ENCODE assay signal across 17 cellular contexts in genomic region chr13:45105895-45106294, GRCh38. TPM values are rescaled to one million over a fixed set of nuclear protein-coding genes. Genes with fewer than 3 reads are reported as not detected.
DNase-seq lines count a peak whose midpoint lies in the region; ATAC-seq and TF ChIP-seq lines count a peak whose summit lies in the region.
"Had no signal": no experiment of that assay in that cellular context is flagged by ENCODE, and none has a peak within 500 bp of the region (broad histone marks: within the 10 kb centered on the region; RNA-seq: fewer than 3 reads in every experiment).

No MANE protein-coding gene starts in this region.

- intact Hi-C loops in PC-9 (cut with micrococcal nuclease; ENCODE audit: unreplicated experiment): no loop called here

- H2AFZ ChIP-seq in PC-9 (no peak overlapping the region), trophoblast cell (ENCODE audit: insufficient read depth, low read length, poor library complexity) (no peak overlapping the region)

- DNase-seq in ELR (ENCODE audit: low read depth) (peak; percentile 7), PC-9 (peak in 1 of 2 experiments; percentile 76), fibroblast of gingiva (ENCODE audit: low read depth) (peak; percentile 69), trophoblast cell (peak; percentile 46 to 90), LoVo (ENCODE audit: low spot score) (no peak), OCI-M1 (lab: John Stamatoyannopoulos, UW) (no peak), putamen (ENCODE audit: low spot score) (no peak)
- DNase-seq: DMS79; H7; NCI-H1105; NCI-H2081 treated with DMSO at 0.1 percent for 48 hours; NCI-H446 treated with DMSO at 0.1 percent for 48 hours; NCI-H748 treated with DMSO at 0.1 percent for 48 hours; NK-92 treated with Interleukin-12 subunit alpha and Interleukin-12 subunit beta, amount 100 ng/mL, for 24 hours; SIG-M5 had no signal

- no peak overlapping the region for H4K8ac ChIP-seq in trophoblast cell (ENCODE audit: low read depth, low read length)

- no peak overlapping the region for H3K18ac ChIP-seq in trophoblast cell (ENCODE audit: low read length)

- H4K20me1 ChIP-seq in PC-9 (ENCODE audit: insufficient read depth): no peaks in the 10 kb centered on the region

- H3K79me2 ChIP-seq in PC-9 (ENCODE audit: low read depth) (no peaks in the 10 kb centered on the region), trophoblast cell (ENCODE audit: control insufficient read depth, insufficient read depth, low read length, poor library complexity) (no peaks in the 10 kb centered on the region)

- H2AK5ac ChIP-seq in trophoblast cell (ENCODE audit: low read length): no peak overlapping the region

- H2BK12ac ChIP-seq in trophoblast cell (ENCODE audit: low read length): no peak overlapping the region

- H3K9me3 ChIP-seq in PC-9 (ENCODE audit: insufficient read depth, low read depth) (no peaks in the 10 kb centered on the region), trophoblast cell (ENCODE audit: insufficient read depth, low read depth, low read length) (no peaks in the 10 kb centered on the region)

- H3K4ac ChIP-seq in trophoblast cell (ENCODE audit: low read depth, low read length): no peak overlapping the region

- no peak overlapping the region for H3K27ac ChIP-seq in PC-9
- no peak overlapping the region for H3K27ac ChIP-seq in trophoblast cell (ENCODE audit: low read depth, low read length)

- H3K4me3 ChIP-seq in PC-9 (no peak overlapping the region), trophoblast cell (ENCODE audit: low read depth, low read length) (no peak overlapping the region)

- peak overlapping the region; percentile 30; the same call in 1 of the 2 replicates for H3K4me2 ChIP-seq in PC-9
- no peak overlapping the region for H3K4me2 ChIP-seq in trophoblast cell (ENCODE audit: low read length)

- peaks cover 18% of the 10 kb centered on the region for H3K4me1 ChIP-seq in PC-9 (replicated peaks; ENCODE audit: insufficient read depth)
- H3K4me1 ChIP-seq in trophoblast cell (ENCODE audit: control insufficient read depth in 1 of 2, insufficient read depth in 2 of 2, low read length in 2 of 2): peaks cover 0 to 3% of the 10 kb centered on the region in 2 experiments

- POLR2A ChIA-PET in PC-9 (lab: Charles Lee; ENCODE audit: unreplicated experiment): interaction anchor here (0.6 kb wide), 2 partner anchors 14 to 16 kb away, joined by 5 to 16 read pairs; no protein-coding TSS in a partner anchor

- H3K9ac ChIP-seq in trophoblast cell (ENCODE audit: low read length): no peak overlapping the region

- WGBS in trophoblast cell (ENCODE audit: extremely low coverage, insufficient coverage, insufficient read length): no CpG with 5 or more reads among the region's 5 CpGs

- no peak overlapping the region for H2BK5ac ChIP-seq in trophoblast cell (ENCODE audit: low read depth, low read length, poor library complexity)

- ATAC-seq in GM18519 (IDR thresholded peaks at IDR 0.05; ENCODE audit: low FRiP score, unreplicated experiment): no peak
- ATAC-seq: SK-N-SH treated with all-trans-retinoic acid at 6 μM for 48 hours had no signal

- CTCF ChIA-PET in PC-9 (lab: Charles Lee): no interaction called here

- H3K79me1 ChIP-seq in trophoblast cell (ENCODE audit: low read length): no peaks in the 10 kb centered on the region

- no peak overlapping the region for H4K12ac ChIP-seq in trophoblast cell (ENCODE audit: low read depth, low read length)

- no peak overlapping the region for H4K91ac ChIP-seq in trophoblast cell (ENCODE audit: low read depth, low read length)

- no TSS peak for BruUV-seq in PC-9 (replicated peaks; lab: Mats Ljungman, UMichigan)

- no peak for TF ChIP-seq CTCF in PC-9 (conservative IDR thresholded peaks at IDR 0.05)

- H3K27me3 ChIP-seq in PC-9 (ENCODE audit: insufficient read depth, low read depth) (no peaks in the 10 kb centered on the region), trophoblast cell (ENCODE audit: insufficient read depth, low read length) (no peaks in the 10 kb centered on the region)

- no peak overlapping the region for H3K14ac ChIP-seq in trophoblast cell (ENCODE audit: low read length)

- H3K9me2 ChIP-seq in PC-9 (ENCODE audit: insufficient read depth): no peaks in the 10 kb centered on the region

- 0 out of 2 replicates have a peak, but pooled peaks cover 7% of the 10 kb centered on the region for H3F3A ChIP-seq in PC-9 (ENCODE audit: insufficient read depth, low read depth)

- no peak overlapping the region for H3K23ac ChIP-seq in trophoblast cell (ENCODE audit: low read length)

- no peak overlapping the region for H2BK120ac ChIP-seq in trophoblast cell (ENCODE audit: insufficient read depth, low read length, poor library complexity)

- H3K36me3 ChIP-seq in PC-9 (ENCODE audit: low read depth) (no peaks in the 10 kb centered on the region), trophoblast cell (ENCODE audit: control insufficient read depth in 1 of 2, insufficient read depth in 2 of 2, low read length in 2 of 2) (no peaks in the 10 kb centered on the region)

RNA-seq across cellular contexts. Expression of gene GTF2F2, which starts 14.4 kb away (rescaled TPM):
- total RNA-seq in PC-9 (2021): 26.5 and 28.8 TPM in 2 replicates
- 19.9 and 20.5 TPM in 2 replicates for polyA plus RNA-seq in trophoblast cell (2013)

Comparison
In these comparisons a context has a peak if more than half of its experiments do, and no peak if none do; other contexts are left out.
1. DNase-seq: peak in ELR (single experiment), fibroblast of gingiva (single experiment) and trophoblast cell (2 of 2); none in LoVo (single experiment), OCI-M1 (single experiment) and putamen (single experiment).